Comparison of ENCODE assay signal across 1 cellular context in the genomic region with DNA sequence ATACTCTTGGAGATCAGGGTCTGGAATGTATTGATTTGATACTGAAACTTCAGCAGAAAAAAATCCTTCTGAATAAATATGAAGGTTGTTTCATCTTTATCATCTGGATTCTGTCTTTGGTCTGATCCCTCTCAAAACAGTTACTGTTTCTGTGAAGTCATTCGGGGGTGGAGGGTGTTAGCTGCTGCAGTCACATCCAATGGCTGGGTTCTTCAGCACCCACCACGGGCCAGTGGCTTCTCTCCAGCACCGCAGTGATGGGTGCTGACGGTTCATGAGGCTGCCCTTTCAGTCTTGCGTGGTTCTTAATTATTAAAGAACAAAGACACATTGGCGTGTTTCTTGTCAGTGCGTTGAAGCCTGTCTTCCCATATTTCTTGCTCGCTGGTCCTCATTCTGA.
TF ChIP-seq lines count a peak whose summit lies in the region.

No MANE protein-coding gene starts in this region.

TF ChIP-seq in GM23338, 12 proteins besides CTCF, POLR2A, EP300 and RAD21:
- TF ChIP-seq, protein P1, sequence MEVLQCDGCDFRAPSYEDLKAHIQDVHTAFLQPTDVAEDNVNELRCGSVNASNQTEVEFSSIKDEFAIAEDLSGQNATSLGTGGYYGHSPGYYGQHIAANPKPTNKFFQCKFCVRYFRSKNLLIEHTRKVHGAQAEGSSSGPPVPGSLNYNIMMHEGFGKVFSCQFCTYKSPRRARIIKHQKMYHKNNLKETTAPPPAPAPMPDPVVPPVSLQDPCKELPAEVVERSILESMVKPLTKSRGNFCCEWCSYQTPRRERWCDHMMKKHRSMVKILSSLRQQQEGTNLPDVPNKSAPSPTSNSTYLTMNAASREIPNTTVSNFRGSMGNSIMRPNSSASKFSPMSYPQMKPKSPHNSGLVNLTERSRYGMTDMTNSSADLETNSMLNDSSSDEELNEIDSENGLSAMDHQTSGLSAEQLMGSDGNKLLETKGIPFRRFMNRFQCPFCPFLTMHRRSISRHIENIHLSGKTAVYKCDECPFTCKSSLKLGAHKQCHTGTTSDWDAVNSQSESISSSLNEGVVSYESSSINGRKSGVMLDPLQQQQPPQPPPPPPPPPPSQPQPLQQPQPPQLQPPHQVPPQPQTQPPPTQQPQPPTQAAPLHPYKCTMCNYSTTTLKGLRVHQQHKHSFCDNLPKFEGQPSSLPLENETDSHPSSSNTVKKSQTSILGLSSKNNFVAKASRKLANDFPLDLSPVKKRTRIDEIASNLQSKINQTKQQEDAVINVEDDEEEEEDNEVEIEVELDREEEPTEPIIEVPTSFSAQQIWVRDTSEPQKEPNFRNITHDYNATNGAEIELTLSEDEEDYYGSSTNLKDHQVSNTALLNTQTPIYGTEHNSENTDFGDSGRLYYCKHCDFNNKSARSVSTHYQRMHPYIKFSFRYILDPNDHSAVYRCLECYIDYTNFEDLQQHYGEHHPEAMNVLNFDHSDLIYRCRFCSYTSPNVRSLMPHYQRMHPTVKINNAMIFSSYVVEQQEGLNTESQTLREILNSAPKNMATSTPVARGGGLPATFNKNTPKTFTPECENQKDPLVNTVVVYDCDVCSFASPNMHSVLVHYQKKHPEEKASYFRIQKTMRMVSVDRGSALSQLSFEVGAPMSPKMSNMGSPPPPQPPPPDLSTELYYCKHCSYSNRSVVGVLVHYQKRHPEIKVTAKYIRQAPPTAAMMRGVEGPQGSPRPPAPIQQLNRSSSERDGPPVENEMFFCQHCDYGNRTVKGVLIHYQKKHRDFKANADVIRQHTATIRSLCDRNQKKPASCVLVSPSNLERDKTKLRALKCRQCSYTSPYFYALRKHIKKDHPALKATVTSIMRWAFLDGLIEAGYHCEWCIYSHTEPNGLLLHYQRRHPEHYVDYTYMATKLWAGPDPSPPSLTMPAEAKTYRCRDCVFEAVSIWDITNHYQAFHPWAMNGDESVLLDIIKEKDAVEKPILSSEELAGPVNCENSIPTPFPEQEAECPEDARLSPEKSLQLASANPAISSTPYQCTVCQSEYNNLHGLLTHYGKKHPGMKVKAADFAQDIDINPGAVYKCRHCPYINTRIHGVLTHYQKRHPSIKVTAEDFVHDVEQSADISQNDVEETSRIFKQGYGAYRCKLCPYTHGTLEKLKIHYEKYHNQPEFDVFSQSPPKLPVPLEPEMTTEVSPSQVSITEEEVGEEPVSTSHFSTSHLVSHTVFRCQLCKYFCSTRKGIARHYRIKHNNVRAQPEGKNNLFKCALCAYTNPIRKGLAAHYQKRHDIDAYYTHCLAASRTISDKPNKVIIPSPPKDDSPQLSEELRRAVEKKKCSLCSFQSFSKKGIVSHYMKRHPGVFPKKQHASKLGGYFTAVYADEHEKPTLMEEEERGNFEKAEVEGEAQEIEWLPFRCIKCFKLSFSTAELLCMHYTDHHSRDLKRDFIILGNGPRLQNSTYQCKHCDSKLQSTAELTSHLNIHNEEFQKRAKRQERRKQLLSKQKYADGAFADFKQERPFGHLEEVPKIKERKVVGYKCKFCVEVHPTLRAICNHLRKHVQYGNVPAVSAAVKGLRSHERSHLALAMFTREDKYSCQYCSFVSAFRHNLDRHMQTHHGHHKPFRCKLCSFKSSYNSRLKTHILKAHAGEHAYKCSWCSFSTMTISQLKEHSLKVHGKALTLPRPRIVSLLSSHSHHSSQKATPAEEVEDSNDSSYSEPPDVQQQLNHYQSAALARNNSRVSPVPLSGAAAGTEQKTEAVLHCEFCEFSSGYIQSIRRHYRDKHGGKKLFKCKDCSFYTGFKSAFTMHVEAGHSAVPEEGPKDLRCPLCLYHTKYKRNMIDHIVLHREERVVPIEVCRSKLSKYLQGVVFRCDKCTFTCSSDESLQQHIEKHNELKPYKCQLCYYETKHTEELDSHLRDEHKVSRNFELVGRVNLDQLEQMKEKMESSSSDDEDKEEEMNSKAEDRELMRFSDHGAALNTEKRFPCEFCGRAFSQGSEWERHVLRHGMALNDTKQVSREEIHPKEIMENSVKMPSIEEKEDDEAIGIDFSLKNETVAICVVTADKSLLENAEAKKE (CRISPR knock-in tag; IDR thresholded peaks at IDR 0.05): no peak
- TF ChIP-seq JUNB (IDR thresholded peaks at IDR 0.05; ENCODE audit: unreplicated experiment) (no peak), NANOG (IDR thresholded peaks at IDR 0.05; ENCODE audit: borderline replicate concordance) (no peak), ZNF331 (CRISPR knock-in tag; IDR thresholded peaks at IDR 0.05; ENCODE audit: low read depth) (no peak), ZNF114 (CRISPR knock-in tag; IDR thresholded peaks at IDR 0.05) (no peak), EZH2phosphoT487 (IDR thresholded peaks at IDR 0.05; ENCODE audit: unreplicated experiment) (no peak), EZH2 (IDR thresholded peaks at IDR 0.05; ENCODE audit: low read depth, unreplicated experiment) (no peak), CREB1 (CRISPR knock-in tag; IDR thresholded peaks at IDR 0.05; ENCODE audit: low read depth) (no peak), POLR2AphosphoS5 (IDR thresholded peaks at IDR 0.05; ENCODE audit: low read depth) (no peak), STAT1 (IDR thresholded peaks at IDR 0.05; ENCODE audit: unreplicated experiment) (no peak)
- TF ChIP-seq, protein P2, sequence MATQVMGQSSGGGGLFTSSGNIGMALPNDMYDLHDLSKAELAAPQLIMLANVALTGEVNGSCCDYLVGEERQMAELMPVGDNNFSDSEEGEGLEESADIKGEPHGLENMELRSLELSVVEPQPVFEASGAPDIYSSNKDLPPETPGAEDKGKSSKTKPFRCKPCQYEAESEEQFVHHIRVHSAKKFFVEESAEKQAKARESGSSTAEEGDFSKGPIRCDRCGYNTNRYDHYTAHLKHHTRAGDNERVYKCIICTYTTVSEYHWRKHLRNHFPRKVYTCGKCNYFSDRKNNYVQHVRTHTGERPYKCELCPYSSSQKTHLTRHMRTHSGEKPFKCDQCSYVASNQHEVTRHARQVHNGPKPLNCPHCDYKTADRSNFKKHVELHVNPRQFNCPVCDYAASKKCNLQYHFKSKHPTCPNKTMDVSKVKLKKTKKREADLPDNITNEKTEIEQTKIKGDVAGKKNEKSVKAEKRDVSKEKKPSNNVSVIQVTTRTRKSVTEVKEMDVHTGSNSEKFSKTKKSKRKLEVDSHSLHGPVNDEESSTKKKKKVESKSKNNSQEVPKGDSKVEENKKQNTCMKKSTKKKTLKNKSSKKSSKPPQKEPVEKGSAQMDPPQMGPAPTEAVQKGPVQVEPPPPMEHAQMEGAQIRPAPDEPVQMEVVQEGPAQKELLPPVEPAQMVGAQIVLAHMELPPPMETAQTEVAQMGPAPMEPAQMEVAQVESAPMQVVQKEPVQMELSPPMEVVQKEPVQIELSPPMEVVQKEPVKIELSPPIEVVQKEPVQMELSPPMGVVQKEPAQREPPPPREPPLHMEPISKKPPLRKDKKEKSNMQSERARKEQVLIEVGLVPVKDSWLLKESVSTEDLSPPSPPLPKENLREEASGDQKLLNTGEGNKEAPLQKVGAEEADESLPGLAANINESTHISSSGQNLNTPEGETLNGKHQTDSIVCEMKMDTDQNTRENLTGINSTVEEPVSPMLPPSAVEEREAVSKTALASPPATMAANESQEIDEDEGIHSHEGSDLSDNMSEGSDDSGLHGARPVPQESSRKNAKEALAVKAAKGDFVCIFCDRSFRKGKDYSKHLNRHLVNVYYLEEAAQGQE (IDR thresholded peaks at IDR 0.05; ENCODE audit: unreplicated experiment): no peak
- TF ChIP-seq, protein P3, sequence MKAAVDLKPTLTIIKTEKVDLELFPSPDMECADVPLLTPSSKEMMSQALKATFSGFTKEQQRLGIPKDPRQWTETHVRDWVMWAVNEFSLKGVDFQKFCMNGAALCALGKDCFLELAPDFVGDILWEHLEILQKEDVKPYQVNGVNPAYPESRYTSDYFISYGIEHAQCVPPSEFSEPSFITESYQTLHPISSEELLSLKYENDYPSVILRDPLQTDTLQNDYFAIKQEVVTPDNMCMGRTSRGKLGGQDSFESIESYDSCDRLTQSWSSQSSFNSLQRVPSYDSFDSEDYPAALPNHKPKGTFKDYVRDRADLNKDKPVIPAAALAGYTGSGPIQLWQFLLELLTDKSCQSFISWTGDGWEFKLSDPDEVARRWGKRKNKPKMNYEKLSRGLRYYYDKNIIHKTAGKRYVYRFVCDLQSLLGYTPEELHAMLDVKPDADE (IDR thresholded peaks at IDR 0.05): no peak
